ENCODE assay signal across 18 cellular contexts in genomic region chr3:123283074-123283473, GRCh38.
A peak's percentile ranks its signal among the peaks of the same experiment; 100 is the strongest.
DNase-seq lines count a peak whose midpoint lies in the region; ATAC-seq, FAIRE-seq and TF ChIP-seq lines count a peak whose summit lies in the region.
"Had no signal": no experiment of that assay in that cellular context is flagged by ENCODE, and none has a peak within 500 bp of the region (broad histone marks: within the 10 kb centered on the region; RNA-seq: fewer than 3 reads in every experiment).

No MANE protein-coding gene starts in this region.

- no peak overlapping the region for H3K27ac Mint-ChIP-seq in stimulated activated naive CD8-positive, alpha-beta T cell treated with anti-CD3 and anti-CD28 coated beads, Interleukin-15, amount 100 ng/mL, for 72 hours

- FAIRE-seq in H54 (lab: Jason Lieb, UNC) = no peak
- FAIRE-seq: A549, G401.6, GM12891, GM18507 had no signal

- no peaks in the 10 kb centered on the region; the same call in 1 of the 2 replicates for H3K36me3 ChIP-seq in H7 (replicated peaks; ENCODE audit: control insufficient read depth, insufficient read depth, low read length)
- H3K36me3 ChIP-seq: BLaER1, HAP-1 had no signal

- no peaks in the 10 kb centered on the region for H3K4me1 Mint-ChIP-seq in stimulated activated naive CD8-positive, alpha-beta T cell treated with anti-CD3 and anti-CD28 coated beads, Interleukin-15, amount 100 ng/mL, for 72 hours
- H3K4me1 Mint-ChIP-seq: CD14-positive monocyte; CD4-positive, alpha-beta memory T cell had no signal

- no peaks in the 10 kb centered on the region for H3K27me3 Mint-ChIP-seq in stimulated activated naive CD8-positive, alpha-beta T cell treated with anti-CD3 and anti-CD28 coated beads, Interleukin-15, amount 100 ng/mL, for 72 hours
- H3K27me3 Mint-ChIP-seq: CD4-positive, alpha-beta memory T cell had no signal

- H3K9me3 Mint-ChIP-seq in stimulated activated naive CD8-positive, alpha-beta T cell treated with anti-CD3 and anti-CD28 coated beads, Interleukin-15, amount 100 ng/mL, for 72 hours = no peaks in the 10 kb centered on the region
- H3K9me3 Mint-ChIP-seq: CD14-positive monocyte had no signal

- intact Hi-C loops in cardiac septum (cut with DNase I) = no loop called here
- intact Hi-C loops in Right ventricle myocardium superior (cut with DNase I) = no loop called here

- H3K4me3 Mint-ChIP-seq in stimulated activated naive CD8-positive, alpha-beta T cell treated with anti-CD3 and anti-CD28 coated beads, Interleukin-15, amount 100 ng/mL, for 72 hours = no peak overlapping the region
- H3K4me3 Mint-ChIP-seq: CD14-positive monocyte; CD4-positive, alpha-beta memory T cell had no signal

- DNase-seq in cardiac septum (ENCODE audit: low spot score) (peak; percentile 68), Right ventricle myocardium superior (no peak), H7 (peak; percentile 13), mesenteric fat pad (ENCODE audit: low spot score) (peak; percentile 62), H54 (ENCODE audit: insufficient read length, low spot score) (no peak)
- no peak for DNase-seq in activated naive CD4-positive, alpha-beta T cell treated with Interleukin-2 at 50 U/mL for 16 hours
- no peak for DNase-seq in stimulated activated naive CD8-positive, alpha-beta T cell treated with anti-CD3 and anti-CD28 coated beads, Interleukin-15, amount 100 ng/mL, for 72 hours
- DNase-seq: CD4-positive, alpha-beta memory T cell; DMS 273 treated with DMSO at 0.1 percent for 48 hours; DMS53; GOT3 had no signal

- no peak for TF ChIP-seq POLR2A in H54 (IDR thresholded peaks at IDR 0.05; ENCODE audit: low read depth, low read length)

- no peak for ATAC-seq in Right ventricle myocardium superior (ENCODE audit: poor library complexity)
- no peak for ATAC-seq in stimulated activated naive CD8-positive, alpha-beta T cell treated with anti-CD3 and anti-CD28 coated beads, Interleukin-15, amount 100 ng/mL, for 72 hours
- ATAC-seq: A549 had no signal

- no peaks in the 10 kb centered on the region for H3K27me3 ChIP-seq in H7 (ENCODE audit: control insufficient read depth, insufficient read depth, low read length)
- H3K27me3 ChIP-seq: BLaER1 had no signal

- no peak overlapping the region for H3K4me3 ChIP-seq in H7 (ENCODE audit: insufficient read depth, low read depth, low read length)
- H3K4me3 ChIP-seq: A549, BLaER1, HAP-1 had no signal

Comparison
In these comparisons a context has a peak if more than half of its experiments do, and no peak if none do; other contexts are left out.
1. DNase-seq: peak in cardiac septum (single experiment), H7 (single experiment) and mesenteric fat pad (single experiment); none in Right ventricle myocardium superior (single experiment), H54 (single experiment), activated naive CD4-positive, alpha-beta T cell treated with Interleukin-2 at 50 U/mL for 16 hours (single experiment) and stimulated activated naive CD8-positive, alpha-beta T cell treated with anti-CD3 and anti-CD28 coated beads, Interleukin-15, amount 100 ng/mL, for 72 hours (0 of 2).